Comparison of ENCODE assay signal across 22 cellular contexts in the genomic region with DNA sequence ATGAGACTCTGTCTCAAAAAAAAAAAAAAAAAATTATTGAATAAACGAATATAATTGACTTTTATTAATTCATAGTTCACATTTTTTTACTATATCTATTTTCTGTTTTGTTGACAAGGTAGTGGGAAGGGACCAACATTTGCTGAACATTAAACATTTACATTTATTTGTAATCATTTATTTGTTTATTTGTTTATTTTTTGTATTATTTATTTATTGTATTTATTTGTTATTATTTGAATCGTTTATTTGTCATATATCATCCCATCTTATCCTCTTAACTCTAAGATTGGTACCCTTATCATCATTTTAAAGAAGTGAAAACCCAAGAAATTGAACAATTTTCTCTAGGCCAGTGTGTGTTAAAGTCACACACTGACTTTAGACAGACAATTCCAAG.
DNase-seq lines count a peak whose midpoint lies in the region; ATAC-seq, FAIRE-seq and TF ChIP-seq lines count a peak whose summit lies in the region.
"Had no signal": no experiment of that assay in that cellular context is flagged by ENCODE, and none has a peak within 500 bp of the region (broad histone marks: within the 10 kb centered on the region; RNA-seq: fewer than 3 reads in every experiment).

No MANE protein-coding gene starts in this region.

- DNase-seq in kidney (no peak), DMS153 treated with DMSO at 0.1 percent for 48 hours (lab: John Stamatoyannopoulos, UW; ENCODE audit: unreplicated experiment) (no peak), AML-193 (lab: John Stamatoyannopoulos, UW) (no peak)
- DNase-seq: 8988T; BE2C; C1 segment of cervical spinal cord; CD4-positive, alpha-beta memory T cell; CD4-positive, CD25-positive, alpha-beta regulatory T cell; CD8-positive, alpha-beta memory T cell; COR-L47; DMS 273 treated with DMSO at 0.1 percent for 48 hours; DMS153; GDM1 had no signal

- H3K36me3 ChIP-seq in kidney (ENCODE audit: control insufficient read depth in 1 of 2, insufficient read depth in 2 of 2, low read length in 2 of 2) = no peaks in the 10 kb centered on the region

- H3K9me3 ChIP-seq in kidney (ENCODE audit: control insufficient read depth in 1 of 2, low read length in 2 of 2) = no peaks in the 10 kb centered on the region
- H3K9me3 ChIP-seq: A549, BE2C, BLaER1 had no signal

- H3K9ac ChIP-seq in kidney (ENCODE audit: low read length in 2 of 2) = no peak overlapping the region
- H3K9ac ChIP-seq: BLaER1 had no signal

- ATAC-seq in GM21381 (IDR thresholded peaks at IDR 0.05; ENCODE audit: unreplicated experiment) = no peak
- ATAC-seq in HG02840 (IDR thresholded peaks at IDR 0.05; ENCODE audit: low FRiP score, unreplicated experiment) = no peak
- ATAC-seq: A549, GM12878 had no signal

- no peaks in the 10 kb centered on the region for H3K4me1 ChIP-seq in kidney (ENCODE audit: control insufficient read depth in 1 of 2, insufficient read depth in 1 of 2, low read depth in 1 of 2, low read length in 2 of 2)
- H3K4me1 ChIP-seq: BLaER1 had no signal

- no peak overlapping the region for H3K4me3 ChIP-seq in kidney (ENCODE audit: low read length in 2 of 2)
- H3K4me3 ChIP-seq: A549, BLaER1, GM12878 had no signal

- FAIRE-seq in G401.6 (lab: Jason Lieb, UNC) (peak; percentile 81), endometrium (lab: Jason Lieb, UNC) (peak; percentile 57), kidney (lab: Jason Lieb, UNC) (peak; percentile 62)
- FAIRE-seq: A549, GM12878, GM12892, GM18507 had no signal

- intact Hi-C loops in kidney (cut with DNase I) = no loop called here

- H3K27ac ChIP-seq in kidney (ENCODE audit: low read depth in 2 of 2, low read length in 2 of 2) = no peak overlapping the region
- H3K27ac ChIP-seq: A549, BLaER1 had no signal

- TF ChIP-seq CTCF in kidney (IDR thresholded peaks at IDR 0.05; ENCODE audit: borderline replicate concordance, extremely low read depth, insufficient read depth) = no peak
